In the genomic region with DNA sequence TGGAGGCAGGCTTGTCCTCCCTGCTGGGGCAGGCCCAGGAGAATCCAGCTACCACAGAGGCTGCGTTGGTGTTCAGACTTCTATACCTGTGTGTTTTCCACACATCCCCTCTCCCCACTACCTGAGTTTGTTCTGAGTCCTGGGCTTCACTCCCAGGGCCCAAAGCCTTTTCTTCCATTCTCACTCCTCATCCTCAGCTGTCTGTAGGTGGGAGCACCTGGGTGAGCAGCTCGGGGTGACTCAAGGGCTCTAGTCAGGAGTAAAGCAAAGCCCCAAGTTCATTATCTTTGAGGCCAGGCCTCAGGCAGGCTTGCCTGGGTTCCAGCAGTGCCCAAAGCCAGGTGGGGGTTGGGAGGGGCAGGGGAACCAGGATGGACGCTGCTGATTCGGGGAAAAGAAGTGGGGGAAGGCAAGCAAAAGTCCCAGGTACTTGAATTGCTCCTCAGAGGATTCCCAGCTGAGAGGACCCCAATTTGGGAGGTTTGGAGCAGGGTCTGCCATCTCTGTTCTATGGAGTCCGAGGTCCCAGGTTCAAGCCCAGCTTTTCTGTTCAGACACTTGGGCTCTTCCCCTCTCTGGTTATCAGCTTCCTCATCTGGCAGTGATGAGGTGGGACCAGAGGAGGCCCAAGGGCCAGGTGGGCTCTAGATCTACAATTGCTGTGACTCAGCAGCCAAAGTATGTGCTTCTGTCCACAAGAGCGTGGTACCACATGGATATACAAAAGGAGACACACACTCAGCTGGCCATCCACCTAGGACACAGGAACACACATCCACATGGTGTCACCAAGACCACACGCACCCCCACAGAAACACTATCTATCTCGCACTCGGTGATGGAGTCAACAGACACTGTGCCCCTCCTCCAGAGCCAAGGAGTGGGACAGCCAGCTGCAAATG, we compare ENCODE assay signal across 18 cellular contexts. TPM values are rescaled to one million over a fixed set of nuclear protein-coding genes. Genes with fewer than 3 reads are reported as not detected.
A peak's percentile ranks its signal among the peaks of the same experiment; 100 is the strongest.
DNase-seq lines count a peak whose midpoint lies in the region; ATAC-seq and TF ChIP-seq lines count a peak whose summit lies in the region.
"Had no signal": no experiment of that assay in that cellular context is flagged by ENCODE, and none has a peak within 500 bp of the region (broad histone marks: within the 10 kb centered on the region; RNA-seq: fewer than 3 reads in every experiment).

No MANE protein-coding gene starts in this region.

- H3K4me1 ChIP-seq in iPS-15b (ENCODE audit: control insufficient read depth, insufficient read depth, low read length) = peaks cover 13% of the 10 kb centered on the region
- H3K4me1 ChIP-seq in upper lobe of right lung = peaks cover 7% of the 10 kb centered on the region
- H3K4me1 ChIP-seq: HAP-1 had no signal

- no peak for DNase-seq in activated naive CD4-positive, alpha-beta T cell treated with anti-CD3 and anti-CD28 coated beads, Interleukin-2, amount 50 U/mL, for 16 hours
- DNase-seq in activated CD8-positive, alpha-beta T cell treated with anti-CD3 and anti-CD28 coated beads for 36 hours = no peak
- DNase-seq in upper lobe of right lung (peak; percentile 31), DMS 273 treated with DMSO at 0.1 percent for 48 hours (lab: John Stamatoyannopoulos, UW) (no peak)
- DNase-seq in naive thymus-derived CD8-positive, alpha-beta T cell = no peak
- DNase-seq: hippocampal formation, NCI-H187 treated with DMSO at 0.1 percent for 48 hours, NCI-H510A, SHP77 treated with DMSO at 0.1 percent for 48 hours had no signal

- H3K9me3 ChIP-seq in iPS-15b (ENCODE audit: control insufficient read depth, insufficient read depth, low read length) (no peaks in the 10 kb centered on the region), upper lobe of right lung (no peaks in the 10 kb centered on the region)
- H3K9me3 ChIP-seq: HAP-1 had no signal

- H3K27me3 ChIP-seq in iPS-15b (ENCODE audit: control insufficient read depth, insufficient read depth, low read length) (no peaks in the 10 kb centered on the region), upper lobe of right lung (no peaks in the 10 kb centered on the region)

- no peaks in the 10 kb centered on the region for H3K9me3 Mint-ChIP-seq in activated naive CD4-positive, alpha-beta T cell treated with anti-CD3 and anti-CD28 coated beads, Interleukin-2, amount 50 U/mL, for 24 hours
- H3K9me3 Mint-ChIP-seq in activated CD8-positive, alpha-beta T cell treated with anti-CD3 and anti-CD28 coated beads for 36 hours = no peaks in the 10 kb centered on the region
- H3K9me3 Mint-ChIP-seq in naive thymus-derived CD8-positive, alpha-beta T cell = no peaks in the 10 kb centered on the region

- CTCF ChIA-PET in activated CD8-positive, alpha-beta T cell treated with anti-CD3 and anti-CD28 coated beads for 36 hours (lab: Charles Lee) = interaction anchor here (1.0 to 2.6 kb wide), 7 partner anchors 10 to 27 kb away, joined by 3 to 16 read pairs (median 7); a partner anchor contains a TSS

- H3K9ac ChIP-seq in iPS-15b (ENCODE audit: low read depth, low read length) = peak overlapping the region; percentile 1

- peak overlapping the region; percentile 55 for H3K4me3 Mint-ChIP-seq in activated naive CD4-positive, alpha-beta T cell treated with anti-CD3 and anti-CD28 coated beads, Interleukin-2, amount 50 U/mL, for 24 hours
- peak overlapping the region; percentile 95 for H3K4me3 Mint-ChIP-seq in activated CD8-positive, alpha-beta T cell treated with anti-CD3 and anti-CD28 coated beads for 36 hours
- peak overlapping the region in 4 of 10 donors; percentile 2 to 56 (median 28) for H3K4me3 Mint-ChIP-seq in naive thymus-derived CD8-positive, alpha-beta T cell

- no peak for ATAC-seq in activated CD8-positive, alpha-beta T cell treated with anti-CD3 and anti-CD28 coated beads for 36 hours
- ATAC-seq in upper lobe of right lung (no peak), HG03432 (IDR thresholded peaks at IDR 0.05; ENCODE audit: unreplicated experiment) (no peak)
- ATAC-seq in naive thymus-derived CD8-positive, alpha-beta T cell = no peak

- H3K36me3 ChIP-seq in iPS-15b (ENCODE audit: control insufficient read depth, insufficient read depth, low read length) (no peaks in the 10 kb centered on the region), upper lobe of right lung (no peaks in the 10 kb centered on the region)
- H3K36me3 ChIP-seq: HAP-1 had no signal

- H3K4me3 ChIP-seq in iPS-15b (ENCODE audit: low read depth, low read length) (no peak overlapping the region), upper lobe of right lung (no peak overlapping the region)
- H3K4me3 ChIP-seq: HAP-1 had no signal

- H3K27me3 Mint-ChIP-seq in activated naive CD4-positive, alpha-beta T cell treated with anti-CD3 and anti-CD28 coated beads, Interleukin-2, amount 50 U/mL, for 24 hours = no peaks in the 10 kb centered on the region
- no peaks in the 10 kb centered on the region for H3K27me3 Mint-ChIP-seq in activated CD8-positive, alpha-beta T cell treated with anti-CD3 and anti-CD28 coated beads for 36 hours
- no peaks in the 10 kb centered on the region for H3K27me3 Mint-ChIP-seq in naive thymus-derived CD8-positive, alpha-beta T cell

- H3K4me1 Mint-ChIP-seq in activated naive CD4-positive, alpha-beta T cell treated with anti-CD3 and anti-CD28 coated beads, Interleukin-2, amount 50 U/mL, for 24 hours = peaks cover 49% of the 10 kb centered on the region
- H3K4me1 Mint-ChIP-seq in activated CD8-positive, alpha-beta T cell treated with anti-CD3 and anti-CD28 coated beads for 36 hours (ENCODE audit: low read depth) = peaks cover 51% of the 10 kb centered on the region
- peaks cover 24 to 60% (median 57%) of the 10 kb centered on the region in 4 donors for H3K4me1 Mint-ChIP-seq in naive thymus-derived CD8-positive, alpha-beta T cell

- TF ChIP-seq CTCF in activated CD8-positive, alpha-beta T cell treated with anti-CD3 and anti-CD28 coated beads for 36 hours (IDR thresholded peaks at IDR 0.05) = no peak
- TF ChIP-seq CTCF in upper lobe of right lung (IDR thresholded peaks at IDR 0.05) = no peak

- no peaks in the 10 kb centered on the region for H3K36me3 Mint-ChIP-seq in activated naive CD4-positive, alpha-beta T cell treated with anti-CD3 and anti-CD28 coated beads, Interleukin-2, amount 50 U/mL, for 24 hours
- H3K36me3 Mint-ChIP-seq in activated CD8-positive, alpha-beta T cell treated with anti-CD3 and anti-CD28 coated beads for 36 hours (ENCODE audit: low read depth) = no peaks in the 10 kb centered on the region
- H3K36me3 Mint-ChIP-seq in naive thymus-derived CD8-positive, alpha-beta T cell = no peaks in the 10 kb centered on the region

- POLR2A ChIA-PET in activated CD8-positive, alpha-beta T cell treated with anti-CD3 and anti-CD28 coated beads for 36 hours (lab: Charles Lee) = interaction anchor here (0.6 to 13.6 kb wide), 5 partner anchors 9 to 617 kb away, joined by 3 to 124 read pairs (median 6); a partner anchor contains a TSS
- POLR2A ChIA-PET in naive thymus-derived CD8-positive, alpha-beta T cell (lab: Charles Lee) = no interaction called here

- intact Hi-C loops in activated CD8-positive, alpha-beta T cell treated with anti-CD3 and anti-CD28 coated beads for 36 hours (cut with micrococcal nuclease) = loop anchor here (2.0 kb wide), 1 partner anchor 19 kb away; no protein-coding TSS in a partner anchor
- intact Hi-C loops in upper lobe of right lung (cut with DNase I) = no loop called here

- peak overlapping the region; percentile 72 for H3K27ac Mint-ChIP-seq in activated naive CD4-positive, alpha-beta T cell treated with anti-CD3 and anti-CD28 coated beads, Interleukin-2, amount 50 U/mL, for 24 hours
- peak overlapping the region; percentile 95 for H3K27ac Mint-ChIP-seq in activated CD8-positive, alpha-beta T cell treated with anti-CD3 and anti-CD28 coated beads for 36 hours
- H3K27ac Mint-ChIP-seq in naive thymus-derived CD8-positive, alpha-beta T cell = peak overlapping the region in 3 of 10 donors; percentile 36 to 85 (median 61)

- H3K27ac ChIP-seq in upper lobe of right lung = peak overlapping the region; percentile 47

RNA-seq across cellular contexts. Expression of a gene that starts 5.8 kb away (rescaled TPM):
- 100 to 1,000 TPM; 195 to 200 TPM for total RNA-seq in activated CD8-positive, alpha-beta T cell treated with anti-CD3 and anti-CD28 coated beads for 36 hours
- 7.3 TPM for total RNA-seq in upper lobe of right lung
- total RNA-seq in naive thymus-derived CD8-positive, alpha-beta T cell = 10 to 100 TPM; 35.9 to 37.4 TPM
- 10 to 100 TPM; 37.7 to 44.4 (median 39.1) TPM for polyA plus RNA-seq in naive thymus-derived CD8-positive, alpha-beta T cell
- total RNA-seq: bronchial epithelial cell, fibroblast of lung, M059J, osteocyte had no signal
- polyA plus RNA-seq: fibroblast of lung had no signal

RNA-seq across cellular contexts. Expression of a gene that starts 21.7 kb away (rescaled TPM):
- 10 to 100 TPM; 25.8 to 33.7 TPM for total RNA-seq in activated CD8-positive, alpha-beta T cell treated with anti-CD3 and anti-CD28 coated beads for 36 hours
- 106 TPM for total RNA-seq in upper lobe of right lung
- 10 to 100 TPM; 43.3 to 50.0 TPM for total RNA-seq in naive thymus-derived CD8-positive, alpha-beta T cell
- 1 to 10 TPM; 4.9 to 6.4 (median 5.6) TPM for polyA plus RNA-seq in naive thymus-derived CD8-positive, alpha-beta T cell

RNA-seq across cellular contexts. Expression of a gene that starts 27.4 kb away (rescaled TPM):
- under 1 TPM; 0.34 TPM for total RNA-seq in activated CD8-positive, alpha-beta T cell treated with anti-CD3 and anti-CD28 coated beads for 36 hours
- total RNA-seq in upper lobe of right lung = 1.8 TPM
- under 1 TPM; 0.25 to 0.47 TPM for total RNA-seq in naive thymus-derived CD8-positive, alpha-beta T cell
- polyA plus RNA-seq in naive thymus-derived CD8-positive, alpha-beta T cell = 1 to 10 TPM in 1 of 3 donors, not detected in 2; 6.2 TPM
- total RNA-seq: bronchial epithelial cell, fibroblast of lung, M059J had no signal

RNA-seq across cellular contexts. Expression of a gene that starts 43.5 kb away (rescaled TPM):
- total RNA-seq in activated CD8-positive, alpha-beta T cell treated with anti-CD3 and anti-CD28 coated beads for 36 hours = not detected
- total RNA-seq in upper lobe of right lung = 0.06 TPM
- total RNA-seq in naive thymus-derived CD8-positive, alpha-beta T cell = not detected
- under 1 TPM in 2 of 3 donors, not detected in 1; 0.02 to 0.19 TPM for polyA plus RNA-seq in naive thymus-derived CD8-positive, alpha-beta T cell
- total RNA-seq: activated CD8-positive, alpha-beta memory T cell treated with anti-CD3 and anti-CD28 coated beads for 36 hours; bronchial epithelial cell; fibroblast of lung; M059J; osteocyte had no signal
- polyA plus RNA-seq: fibroblast of lung had no signal

Comparison
In these comparisons a context has a peak if more than half of its experiments do, and no peak if none do; other contexts are left out.
1. RNA of a gene that starts 5.8 kb away (total RNA-seq): 195 to 200 TPM in activated CD8-positive, alpha-beta T cell treated with anti-CD3 and anti-CD28 coated beads for 36 hours; 35.9 to 37.4 TPM in naive thymus-derived CD8-positive, alpha-beta T cell and 7.3 TPM in upper lobe of right lung (single experiment); every median in the first group is over 4 times any median in the second.